Comparison of ENCODE assay signal across 1 cellular context in genomic region chr20:31608256-31608980, GRCh38.
TF ChIP-seq lines count a peak whose summit lies in the region.

No MANE protein-coding gene starts in this region.

TF ChIP-seq in K562, 482 proteins besides CTCF, POLR2A, EP300 and RAD21 (continued from another document and continues in another):
- no peak for TF ChIP-seq RERE (CRISPR knock-in tag; IDR thresholded peaks at IDR 0.05; ENCODE audit: borderline replicate concordance)
- TF ChIP-seq DNMT1 (IDR thresholded peaks at IDR 0.05): no peak
- peak; percentile 27 for TF ChIP-seq HDAC3 (IDR thresholded peaks at IDR 0.05; ENCODE audit: borderline replicate concordance, partially characterized antibody)
- no peak for TF ChIP-seq GABPB1 (CRISPR knock-in tag; IDR thresholded peaks at IDR 0.05)
- TF ChIP-seq RBM15 (IDR thresholded peaks at IDR 0.05; ENCODE audit: insufficient read depth, low read length): no peak
- TF ChIP-seq SFPQ (IDR thresholded peaks at IDR 0.05; ENCODE audit: low read depth, low read length): no peak
- TF ChIP-seq ZNF347 (CRISPR knock-in tag; IDR thresholded peaks at IDR 0.05; ENCODE audit: low read depth): no peak
- no peak for TF ChIP-seq BCLAF1 (IDR thresholded peaks at IDR 0.05; ENCODE audit: borderline replicate concordance in 1 of 2, control insufficient read depth in 1 of 2, low read depth in 2 of 2, low read length in 1 of 2)
- peak; percentile 95 for TF ChIP-seq CEBPB (tag; IDR thresholded peaks at IDR 0.05)
- TF ChIP-seq ZNF197 (CRISPR knock-in tag; IDR thresholded peaks at IDR 0.05; ENCODE audit: low read depth): no peak
- no peak for TF ChIP-seq ZNF785 (CRISPR knock-in tag; IDR thresholded peaks at IDR 0.05)
- TF ChIP-seq SMAD4 (CRISPR knock-in tag; conservative IDR thresholded peaks at IDR 0.05): peak; percentile 98
- peak; percentile 64 for TF ChIP-seq DACH1 (IDR thresholded peaks at IDR 0.05; ENCODE audit: partially characterized antibody)
- TF ChIP-seq, protein P1, sequence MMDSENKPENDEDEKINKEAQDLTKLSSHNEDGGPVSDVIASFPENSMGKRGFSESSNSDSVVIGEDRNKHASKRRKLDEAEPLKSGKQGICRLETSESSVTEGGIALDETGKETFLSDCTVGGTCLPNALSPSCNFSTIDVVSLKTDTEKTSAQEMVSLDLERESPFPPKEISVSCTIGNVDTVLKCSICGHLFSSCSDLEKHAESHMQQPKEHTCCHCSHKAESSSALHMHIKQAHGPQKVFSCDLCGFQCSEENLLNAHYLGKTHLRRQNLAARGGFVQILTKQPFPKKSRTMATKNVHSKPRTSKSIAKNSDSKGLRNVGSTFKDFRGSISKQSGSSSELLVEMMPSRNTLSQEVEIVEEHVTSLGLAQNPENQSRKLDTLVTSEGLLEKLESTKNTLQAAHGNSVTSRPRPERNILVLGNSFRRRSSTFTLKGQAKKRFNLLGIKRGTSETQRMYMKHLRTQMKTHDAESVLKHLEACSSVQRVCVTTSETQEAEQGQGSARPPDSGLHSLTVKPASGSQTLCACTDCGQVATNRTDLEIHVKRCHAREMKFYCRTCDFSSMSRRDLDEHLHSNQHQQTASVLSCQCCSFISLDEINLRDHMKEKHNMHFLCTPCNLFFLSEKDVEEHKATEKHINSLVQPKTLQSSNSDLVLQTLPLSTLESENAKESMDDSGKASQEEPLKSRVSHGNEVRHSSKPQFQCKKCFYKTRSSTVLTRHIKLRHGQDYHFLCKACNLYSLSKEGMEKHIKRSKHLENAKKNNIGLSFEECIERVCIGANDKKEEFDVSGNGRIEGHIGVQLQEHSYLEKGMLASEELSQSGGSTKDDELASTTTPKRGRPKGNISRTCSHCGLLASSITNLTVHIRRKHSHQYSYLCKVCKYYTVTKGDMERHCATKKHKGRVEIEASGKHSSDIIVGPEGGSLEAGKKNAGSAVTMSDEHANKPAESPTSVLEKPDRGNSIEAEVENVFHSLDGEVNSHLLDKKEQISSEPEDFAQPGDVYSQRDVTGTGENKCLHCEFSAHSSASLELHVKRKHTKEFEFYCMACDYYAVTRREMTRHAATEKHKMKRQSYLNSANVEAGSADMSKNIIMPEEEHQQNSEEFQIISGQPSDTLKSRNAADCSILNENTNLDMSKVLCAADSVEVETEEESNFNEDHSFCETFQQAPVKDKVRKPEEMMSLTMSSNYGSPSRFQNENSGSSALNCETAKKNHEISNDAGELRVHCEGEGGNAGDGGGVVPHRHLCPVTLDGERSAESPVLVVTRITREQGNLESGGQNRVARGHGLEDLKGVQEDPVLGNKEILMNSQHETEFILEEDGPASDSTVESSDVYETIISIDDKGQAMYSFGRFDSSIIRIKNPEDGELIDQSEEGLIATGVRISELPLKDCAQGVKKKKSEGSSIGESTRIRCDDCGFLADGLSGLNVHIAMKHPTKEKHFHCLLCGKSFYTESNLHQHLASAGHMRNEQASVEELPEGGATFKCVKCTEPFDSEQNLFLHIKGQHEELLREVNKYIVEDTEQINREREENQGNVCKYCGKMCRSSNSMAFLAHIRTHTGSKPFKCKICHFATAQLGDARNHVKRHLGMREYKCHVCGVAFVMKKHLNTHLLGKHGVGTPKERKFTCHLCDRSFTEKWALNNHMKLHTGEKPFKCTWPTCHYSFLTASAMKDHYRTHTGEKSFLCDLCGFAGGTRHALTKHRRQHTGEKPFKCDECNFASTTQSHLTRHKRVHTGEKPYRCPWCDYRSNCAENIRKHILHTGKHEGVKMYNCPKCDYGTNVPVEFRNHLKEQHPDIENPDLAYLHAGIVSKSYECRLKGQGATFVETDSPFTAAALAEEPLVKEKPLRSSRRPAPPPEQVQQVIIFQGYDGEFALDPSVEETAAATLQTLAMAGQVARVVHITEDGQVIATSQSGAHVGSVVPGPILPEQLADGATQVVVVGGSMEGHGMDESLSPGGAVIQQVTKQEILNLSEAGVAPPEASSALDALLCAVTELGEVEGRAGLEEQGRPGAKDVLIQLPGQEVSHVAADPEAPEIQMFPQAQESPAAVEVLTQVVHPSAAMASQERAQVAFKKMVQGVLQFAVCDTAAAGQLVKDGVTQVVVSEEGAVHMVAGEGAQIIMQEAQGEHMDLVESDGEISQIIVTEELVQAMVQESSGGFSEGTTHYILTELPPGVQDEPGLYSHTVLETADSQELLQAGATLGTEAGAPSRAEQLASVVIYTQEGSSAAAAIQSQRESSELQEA (IDR thresholded peaks at IDR 0.05; ENCODE audit: low read depth): no peak
- TF ChIP-seq SREBF1 (IDR thresholded peaks at IDR 0.05; ENCODE audit: borderline replicate concordance, low read depth, low read length): no peak
- TF ChIP-seq, protein P2, sequence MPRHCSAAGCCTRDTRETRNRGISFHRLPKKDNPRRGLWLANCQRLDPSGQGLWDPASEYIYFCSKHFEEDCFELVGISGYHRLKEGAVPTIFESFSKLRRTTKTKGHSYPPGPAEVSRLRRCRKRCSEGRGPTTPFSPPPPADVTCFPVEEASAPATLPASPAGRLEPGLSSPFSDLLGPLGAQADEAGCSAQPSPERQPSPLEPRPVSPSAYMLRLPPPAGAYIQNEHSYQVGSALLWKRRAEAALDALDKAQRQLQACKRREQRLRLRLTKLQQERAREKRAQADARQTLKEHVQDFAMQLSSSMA (CRISPR knock-in tag; IDR thresholded peaks at IDR 0.05): no peak
- peak; percentile 51; the same call in 1 of the 2 replicates for TF ChIP-seq GATAD2A (IDR thresholded peaks at IDR 0.05)
- TF ChIP-seq CREB1 (IDR thresholded peaks at IDR 0.05): peak; percentile 32; the same call in 1 of the 2 replicates
- no peak for TF ChIP-seq CREB1 (CRISPR knock-in tag; IDR thresholded peaks at IDR 0.05)
- TF ChIP-seq, protein P3, sequence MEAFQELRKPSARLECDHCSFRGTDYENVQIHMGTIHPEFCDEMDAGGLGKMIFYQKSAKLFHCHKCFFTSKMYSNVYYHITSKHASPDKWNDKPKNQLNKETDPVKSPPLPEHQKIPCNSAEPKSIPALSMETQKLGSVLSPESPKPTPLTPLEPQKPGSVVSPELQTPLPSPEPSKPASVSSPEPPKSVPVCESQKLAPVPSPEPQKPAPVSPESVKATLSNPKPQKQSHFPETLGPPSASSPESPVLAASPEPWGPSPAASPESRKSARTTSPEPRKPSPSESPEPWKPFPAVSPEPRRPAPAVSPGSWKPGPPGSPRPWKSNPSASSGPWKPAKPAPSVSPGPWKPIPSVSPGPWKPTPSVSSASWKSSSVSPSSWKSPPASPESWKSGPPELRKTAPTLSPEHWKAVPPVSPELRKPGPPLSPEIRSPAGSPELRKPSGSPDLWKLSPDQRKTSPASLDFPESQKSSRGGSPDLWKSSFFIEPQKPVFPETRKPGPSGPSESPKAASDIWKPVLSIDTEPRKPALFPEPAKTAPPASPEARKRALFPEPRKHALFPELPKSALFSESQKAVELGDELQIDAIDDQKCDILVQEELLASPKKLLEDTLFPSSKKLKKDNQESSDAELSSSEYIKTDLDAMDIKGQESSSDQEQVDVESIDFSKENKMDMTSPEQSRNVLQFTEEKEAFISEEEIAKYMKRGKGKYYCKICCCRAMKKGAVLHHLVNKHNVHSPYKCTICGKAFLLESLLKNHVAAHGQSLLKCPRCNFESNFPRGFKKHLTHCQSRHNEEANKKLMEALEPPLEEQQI (IDR thresholded peaks at IDR 0.05): no peak
- no peak for TF ChIP-seq MYBL2 (IDR thresholded peaks at IDR 0.05; ENCODE audit: low read depth)
- no peak for TF ChIP-seq MYBL2 (CRISPR knock-in tag; IDR thresholded peaks at IDR 0.05; ENCODE audit: borderline replicate concordance)
- peak; percentile 91 for TF ChIP-seq ZNF24 (IDR thresholded peaks at IDR 0.05)
- TF ChIP-seq MCM5 (IDR thresholded peaks at IDR 0.05; ENCODE audit: low read depth): no peak
- TF ChIP-seq POLR2H (tag; IDR thresholded peaks at IDR 0.05; ENCODE audit: low read depth): no peak
- no peak for TF ChIP-seq THRB (CRISPR knock-in tag; conservative IDR thresholded peaks at IDR 0.05)
- no peak for TF ChIP-seq MEF2A (IDR thresholded peaks at IDR 0.05; ENCODE audit: control insufficient read depth, low read depth, low read length)
- TF ChIP-seq TFE3 (CRISPR knock-in tag; IDR thresholded peaks at IDR 0.05): no peak
- peak; percentile 65 for TF ChIP-seq CEBPG (CRISPR knock-in tag; IDR thresholded peaks at IDR 0.05)
- TF ChIP-seq CEBPG (tag; conservative IDR thresholded peaks at IDR 0.05 in 1 of 2, IDR thresholded peaks at IDR 0.05 in 1 of 2): peak; percentile 62 to 77
- no peak for TF ChIP-seq SMARCE1 (IDR thresholded peaks at IDR 0.05)
- no peak for TF ChIP-seq CBX2 (IDR thresholded peaks at IDR 0.05; ENCODE audit: insufficient read depth, low read length, poor library complexity, severe bottlenecking)
